ENCODE assay signal across 1 cellular context in the genomic region with DNA sequence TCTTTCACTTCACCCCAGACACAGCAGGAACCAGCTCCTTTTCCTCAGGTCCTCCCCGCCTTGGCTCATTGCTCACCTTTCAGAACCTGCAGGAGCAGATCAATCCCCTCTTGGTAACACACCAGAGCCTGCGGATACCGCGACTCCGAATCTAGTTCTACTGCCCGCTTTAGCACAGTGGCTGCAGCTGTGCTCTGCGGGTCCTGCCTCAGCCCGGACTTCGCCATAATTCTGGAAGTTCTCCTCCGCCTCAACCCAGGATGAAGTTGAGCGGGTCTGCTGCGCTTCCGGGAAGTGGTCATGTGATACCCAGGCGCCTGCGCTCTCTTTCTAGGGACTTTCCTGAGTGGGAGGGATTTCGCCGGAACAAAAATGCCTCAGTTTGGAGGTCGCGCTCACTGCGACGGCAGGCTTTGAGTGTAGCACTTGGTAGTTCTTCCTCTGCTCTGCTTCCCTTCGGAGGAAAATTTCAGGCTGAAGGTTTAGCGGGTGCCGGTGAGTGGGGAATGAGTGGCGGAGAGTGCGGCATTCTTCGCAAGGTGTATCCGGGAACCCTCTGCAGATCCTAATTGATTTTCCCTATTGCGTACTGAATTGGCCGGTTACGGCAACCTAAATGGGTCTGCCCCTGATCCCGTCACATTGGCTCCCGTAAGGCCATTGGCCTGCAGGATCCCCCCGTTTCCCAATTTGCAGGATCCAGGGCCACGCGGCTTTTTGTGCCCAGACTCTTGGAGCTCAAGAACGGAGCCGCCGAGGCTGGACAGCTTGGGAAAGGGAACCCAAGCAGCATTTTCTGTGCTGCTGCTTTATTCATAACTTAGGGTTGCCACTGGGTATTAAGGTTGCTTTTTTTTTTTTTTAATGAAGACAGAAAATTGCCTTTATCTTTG.
A peak's percentile ranks its signal among the peaks of the same experiment; 100 is the strongest.
TF ChIP-seq lines count a peak whose summit lies in the region.

A gene (minus strand): TSS at position 304 of the 893 bp plus-strand sequence. CDS start 77 bp downstream, at position 227.
A gene (plus strand): TSS at position 430 of the 893 bp plus-strand sequence. CDS start 5,020 bp downstream, outside the sequence.

TF ChIP-seq in HepG2, 621 proteins besides CTCF, POLR2A, EP300 and RAD21 (continued from another document and continues in another):
- TF ChIP-seq, protein P1, sequence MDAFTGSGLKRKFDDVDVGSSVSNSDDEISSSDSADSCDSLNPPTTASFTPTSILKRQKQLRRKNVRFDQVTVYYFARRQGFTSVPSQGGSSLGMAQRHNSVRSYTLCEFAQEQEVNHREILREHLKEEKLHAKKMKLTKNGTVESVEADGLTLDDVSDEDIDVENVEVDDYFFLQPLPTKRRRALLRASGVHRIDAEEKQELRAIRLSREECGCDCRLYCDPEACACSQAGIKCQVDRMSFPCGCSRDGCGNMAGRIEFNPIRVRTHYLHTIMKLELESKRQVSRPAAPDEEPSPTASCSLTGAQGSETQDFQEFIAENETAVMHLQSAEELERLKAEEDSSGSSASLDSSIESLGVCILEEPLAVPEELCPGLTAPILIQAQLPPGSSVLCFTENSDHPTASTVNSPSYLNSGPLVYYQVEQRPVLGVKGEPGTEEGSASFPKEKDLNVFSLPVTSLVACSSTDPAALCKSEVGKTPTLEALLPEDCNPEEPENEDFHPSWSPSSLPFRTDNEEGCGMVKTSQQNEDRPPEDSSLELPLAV (CRISPR knock-in tag; conservative IDR thresholded peaks at IDR 0.05; ENCODE audit: low read depth), result no peak
- TF ChIP-seq MIER2 (CRISPR knock-in tag; IDR thresholded peaks at IDR 0.05) (peak; percentile 75), RBFOX2 (IDR thresholded peaks at IDR 0.05; ENCODE audit: low read depth, low read length) (peak; percentile 56), HOXA9 (CRISPR knock-in tag; IDR thresholded peaks at IDR 0.05; ENCODE audit: borderline replicate concordance) (no peak), POLR2G (IDR thresholded peaks at IDR 0.05; ENCODE audit: low read depth, low read length) (peak; percentile 96), SCMH1 (CRISPR knock-in tag; IDR thresholded peaks at IDR 0.05; ENCODE audit: borderline replicate concordance) (no peak), ISX (CRISPR knock-in tag; conservative IDR thresholded peaks at IDR 0.05) (no peak; the same call in 1 of the 2 replicates), ZNF510 (CRISPR knock-in tag; IDR thresholded peaks at IDR 0.05; ENCODE audit: low read depth) (peak; percentile 85), NBN (conservative IDR thresholded peaks at IDR 0.05) (no peak), CBFB (CRISPR knock-in tag; IDR thresholded peaks at IDR 0.05) (peak; percentile 88; the same call in 1 of the 2 replicates), ZSCAN30 (CRISPR knock-in tag; IDR thresholded peaks at IDR 0.05) (no peak), AGO2 (optimal IDR thresholded peaks at IDR 0.05; ENCODE audit: low read depth, low read length) (no peak), NR3C1 (CRISPR knock-in tag; IDR thresholded peaks at IDR 0.05) (no peak), ZNF253 (CRISPR knock-in tag; IDR thresholded peaks at IDR 0.05; ENCODE audit: borderline replicate concordance) (peak; percentile 78), ZNF749 (CRISPR knock-in tag; IDR thresholded peaks at IDR 0.05; ENCODE audit: borderline replicate concordance) (peak; percentile 74; the same call in 1 of the 2 replicates), ZNF605 (CRISPR knock-in tag; IDR thresholded peaks at IDR 0.05) (peak; percentile 97), HOXA5 (CRISPR knock-in tag; IDR thresholded peaks at IDR 0.05) (peak; percentile 88)
- TF ChIP-seq, protein P2, sequence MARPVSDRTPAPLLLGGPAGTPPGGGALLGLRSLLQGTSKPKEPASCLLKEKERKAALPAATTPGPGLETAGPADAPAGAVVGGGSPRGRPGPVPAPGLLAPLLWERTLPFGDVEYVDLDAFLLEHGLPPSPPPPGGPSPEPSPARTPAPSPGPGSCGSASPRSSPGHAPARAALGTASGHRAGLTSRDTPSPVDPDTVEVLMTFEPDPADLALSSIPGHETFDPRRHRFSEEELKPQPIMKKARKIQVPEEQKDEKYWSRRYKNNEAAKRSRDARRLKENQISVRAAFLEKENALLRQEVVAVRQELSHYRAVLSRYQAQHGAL (CRISPR knock-in tag; IDR thresholded peaks at IDR 0.05; ENCODE audit: not compliant biosample characterization), result no peak
- TF ChIP-seq, protein P3, sequence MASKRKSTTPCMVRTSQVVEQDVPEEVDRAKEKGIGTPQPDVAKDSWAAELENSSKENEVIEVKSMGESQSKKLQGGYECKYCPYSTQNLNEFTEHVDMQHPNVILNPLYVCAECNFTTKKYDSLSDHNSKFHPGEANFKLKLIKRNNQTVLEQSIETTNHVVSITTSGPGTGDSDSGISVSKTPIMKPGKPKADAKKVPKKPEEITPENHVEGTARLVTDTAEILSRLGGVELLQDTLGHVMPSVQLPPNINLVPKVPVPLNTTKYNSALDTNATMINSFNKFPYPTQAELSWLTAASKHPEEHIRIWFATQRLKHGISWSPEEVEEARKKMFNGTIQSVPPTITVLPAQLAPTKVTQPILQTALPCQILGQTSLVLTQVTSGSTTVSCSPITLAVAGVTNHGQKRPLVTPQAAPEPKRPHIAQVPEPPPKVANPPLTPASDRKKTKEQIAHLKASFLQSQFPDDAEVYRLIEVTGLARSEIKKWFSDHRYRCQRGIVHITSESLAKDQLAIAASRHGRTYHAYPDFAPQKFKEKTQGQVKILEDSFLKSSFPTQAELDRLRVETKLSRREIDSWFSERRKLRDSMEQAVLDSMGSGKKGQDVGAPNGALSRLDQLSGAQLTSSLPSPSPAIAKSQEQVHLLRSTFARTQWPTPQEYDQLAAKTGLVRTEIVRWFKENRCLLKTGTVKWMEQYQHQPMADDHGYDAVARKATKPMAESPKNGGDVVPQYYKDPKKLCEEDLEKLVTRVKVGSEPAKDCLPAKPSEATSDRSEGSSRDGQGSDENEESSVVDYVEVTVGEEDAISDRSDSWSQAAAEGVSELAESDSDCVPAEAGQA (IDR thresholded peaks at IDR 0.05; ENCODE audit: low read depth), result peak; percentile 89
- TF ChIP-seq, protein P3 (CRISPR knock-in tag; IDR thresholded peaks at IDR 0.05; ENCODE audit: borderline replicate concordance), result no peak
- TF ChIP-seq, protein P4, sequence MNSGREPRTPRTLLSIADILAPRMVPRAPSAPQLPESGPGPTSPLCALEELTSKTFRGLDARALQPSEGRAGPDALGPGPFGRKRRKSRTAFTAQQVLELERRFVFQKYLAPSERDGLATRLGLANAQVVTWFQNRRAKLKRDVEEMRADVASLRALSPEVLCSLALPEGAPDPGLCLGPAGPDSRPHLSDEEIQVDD (CRISPR knock-in tag; IDR thresholded peaks at IDR 0.05; ENCODE audit: borderline replicate concordance), result no peak
- TF ChIP-seq, protein P5, sequence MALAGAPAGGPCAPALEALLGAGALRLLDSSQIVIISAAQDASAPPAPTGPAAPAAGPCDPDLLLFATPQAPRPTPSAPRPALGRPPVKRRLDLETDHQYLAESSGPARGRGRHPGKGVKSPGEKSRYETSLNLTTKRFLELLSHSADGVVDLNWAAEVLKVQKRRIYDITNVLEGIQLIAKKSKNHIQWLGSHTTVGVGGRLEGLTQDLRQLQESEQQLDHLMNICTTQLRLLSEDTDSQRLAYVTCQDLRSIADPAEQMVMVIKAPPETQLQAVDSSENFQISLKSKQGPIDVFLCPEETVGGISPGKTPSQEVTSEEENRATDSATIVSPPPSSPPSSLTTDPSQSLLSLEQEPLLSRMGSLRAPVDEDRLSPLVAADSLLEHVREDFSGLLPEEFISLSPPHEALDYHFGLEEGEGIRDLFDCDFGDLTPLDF (CRISPR knock-in tag; IDR thresholded peaks at IDR 0.05), result peak; percentile 76
- TF ChIP-seq, protein P6, sequence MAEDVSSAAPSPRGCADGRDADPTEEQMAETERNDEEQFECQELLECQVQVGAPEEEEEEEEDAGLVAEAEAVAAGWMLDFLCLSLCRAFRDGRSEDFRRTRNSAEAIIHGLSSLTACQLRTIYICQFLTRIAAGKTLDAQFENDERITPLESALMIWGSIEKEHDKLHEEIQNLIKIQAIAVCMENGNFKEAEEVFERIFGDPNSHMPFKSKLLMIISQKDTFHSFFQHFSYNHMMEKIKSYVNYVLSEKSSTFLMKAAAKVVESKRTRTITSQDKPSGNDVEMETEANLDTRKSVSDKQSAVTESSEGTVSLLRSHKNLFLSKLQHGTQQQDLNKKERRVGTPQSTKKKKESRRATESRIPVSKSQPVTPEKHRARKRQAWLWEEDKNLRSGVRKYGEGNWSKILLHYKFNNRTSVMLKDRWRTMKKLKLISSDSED (CRISPR knock-in tag; IDR thresholded peaks at IDR 0.05), result no peak
- TF ChIP-seq, protein P7, sequence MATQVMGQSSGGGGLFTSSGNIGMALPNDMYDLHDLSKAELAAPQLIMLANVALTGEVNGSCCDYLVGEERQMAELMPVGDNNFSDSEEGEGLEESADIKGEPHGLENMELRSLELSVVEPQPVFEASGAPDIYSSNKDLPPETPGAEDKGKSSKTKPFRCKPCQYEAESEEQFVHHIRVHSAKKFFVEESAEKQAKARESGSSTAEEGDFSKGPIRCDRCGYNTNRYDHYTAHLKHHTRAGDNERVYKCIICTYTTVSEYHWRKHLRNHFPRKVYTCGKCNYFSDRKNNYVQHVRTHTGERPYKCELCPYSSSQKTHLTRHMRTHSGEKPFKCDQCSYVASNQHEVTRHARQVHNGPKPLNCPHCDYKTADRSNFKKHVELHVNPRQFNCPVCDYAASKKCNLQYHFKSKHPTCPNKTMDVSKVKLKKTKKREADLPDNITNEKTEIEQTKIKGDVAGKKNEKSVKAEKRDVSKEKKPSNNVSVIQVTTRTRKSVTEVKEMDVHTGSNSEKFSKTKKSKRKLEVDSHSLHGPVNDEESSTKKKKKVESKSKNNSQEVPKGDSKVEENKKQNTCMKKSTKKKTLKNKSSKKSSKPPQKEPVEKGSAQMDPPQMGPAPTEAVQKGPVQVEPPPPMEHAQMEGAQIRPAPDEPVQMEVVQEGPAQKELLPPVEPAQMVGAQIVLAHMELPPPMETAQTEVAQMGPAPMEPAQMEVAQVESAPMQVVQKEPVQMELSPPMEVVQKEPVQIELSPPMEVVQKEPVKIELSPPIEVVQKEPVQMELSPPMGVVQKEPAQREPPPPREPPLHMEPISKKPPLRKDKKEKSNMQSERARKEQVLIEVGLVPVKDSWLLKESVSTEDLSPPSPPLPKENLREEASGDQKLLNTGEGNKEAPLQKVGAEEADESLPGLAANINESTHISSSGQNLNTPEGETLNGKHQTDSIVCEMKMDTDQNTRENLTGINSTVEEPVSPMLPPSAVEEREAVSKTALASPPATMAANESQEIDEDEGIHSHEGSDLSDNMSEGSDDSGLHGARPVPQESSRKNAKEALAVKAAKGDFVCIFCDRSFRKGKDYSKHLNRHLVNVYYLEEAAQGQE (IDR thresholded peaks at IDR 0.05; ENCODE audit: borderline replicate concordance in 1 of 2, low read depth in 1 of 2, low read length in 2 of 2), result peak in 1 of 2 experiments; percentile 67; a peak in 2 of 4 replicates
- TF ChIP-seq, protein P8, sequence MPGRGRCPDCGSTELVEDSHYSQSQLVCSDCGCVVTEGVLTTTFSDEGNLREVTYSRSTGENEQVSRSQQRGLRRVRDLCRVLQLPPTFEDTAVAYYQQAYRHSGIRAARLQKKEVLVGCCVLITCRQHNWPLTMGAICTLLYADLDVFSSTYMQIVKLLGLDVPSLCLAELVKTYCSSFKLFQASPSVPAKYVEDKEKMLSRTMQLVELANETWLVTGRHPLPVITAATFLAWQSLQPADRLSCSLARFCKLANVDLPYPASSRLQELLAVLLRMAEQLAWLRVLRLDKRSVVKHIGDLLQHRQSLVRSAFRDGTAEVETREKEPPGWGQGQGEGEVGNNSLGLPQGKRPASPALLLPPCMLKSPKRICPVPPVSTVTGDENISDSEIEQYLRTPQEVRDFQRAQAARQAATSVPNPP (CRISPR knock-in tag; IDR thresholded peaks at IDR 0.05), result no peak; the same call in 1 of the 2 replicates
- TF ChIP-seq, protein P9, sequence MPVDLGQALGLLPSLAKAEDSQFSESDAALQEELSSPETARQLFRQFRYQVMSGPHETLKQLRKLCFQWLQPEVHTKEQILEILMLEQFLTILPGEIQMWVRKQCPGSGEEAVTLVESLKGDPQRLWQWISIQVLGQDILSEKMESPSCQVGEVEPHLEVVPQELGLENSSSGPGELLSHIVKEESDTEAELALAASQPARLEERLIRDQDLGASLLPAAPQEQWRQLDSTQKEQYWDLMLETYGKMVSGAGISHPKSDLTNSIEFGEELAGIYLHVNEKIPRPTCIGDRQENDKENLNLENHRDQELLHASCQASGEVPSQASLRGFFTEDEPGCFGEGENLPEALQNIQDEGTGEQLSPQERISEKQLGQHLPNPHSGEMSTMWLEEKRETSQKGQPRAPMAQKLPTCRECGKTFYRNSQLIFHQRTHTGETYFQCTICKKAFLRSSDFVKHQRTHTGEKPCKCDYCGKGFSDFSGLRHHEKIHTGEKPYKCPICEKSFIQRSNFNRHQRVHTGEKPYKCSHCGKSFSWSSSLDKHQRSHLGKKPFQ (CRISPR knock-in tag; IDR thresholded peaks at IDR 0.05; ENCODE audit: insufficient replicate concordance), result no peak
- TF ChIP-seq, protein P10, sequence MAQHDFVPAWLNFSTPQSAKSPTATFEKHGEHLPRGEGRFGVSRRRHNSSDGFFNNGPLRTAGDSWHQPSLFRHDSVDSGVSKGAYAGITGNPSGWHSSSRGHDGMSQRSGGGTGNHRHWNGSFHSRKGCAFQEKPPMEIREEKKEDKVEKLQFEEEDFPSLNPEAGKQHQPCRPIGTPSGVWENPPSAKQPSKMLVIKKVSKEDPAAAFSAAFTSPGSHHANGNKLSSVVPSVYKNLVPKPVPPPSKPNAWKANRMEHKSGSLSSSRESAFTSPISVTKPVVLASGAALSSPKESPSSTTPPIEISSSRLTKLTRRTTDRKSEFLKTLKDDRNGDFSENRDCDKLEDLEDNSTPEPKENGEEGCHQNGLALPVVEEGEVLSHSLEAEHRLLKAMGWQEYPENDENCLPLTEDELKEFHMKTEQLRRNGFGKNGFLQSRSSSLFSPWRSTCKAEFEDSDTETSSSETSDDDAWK (CRISPR knock-in tag; IDR thresholded peaks at IDR 0.05), result no peak
